Comparison of ENCODE assay signal across 12 cellular contexts in the genomic region with DNA sequence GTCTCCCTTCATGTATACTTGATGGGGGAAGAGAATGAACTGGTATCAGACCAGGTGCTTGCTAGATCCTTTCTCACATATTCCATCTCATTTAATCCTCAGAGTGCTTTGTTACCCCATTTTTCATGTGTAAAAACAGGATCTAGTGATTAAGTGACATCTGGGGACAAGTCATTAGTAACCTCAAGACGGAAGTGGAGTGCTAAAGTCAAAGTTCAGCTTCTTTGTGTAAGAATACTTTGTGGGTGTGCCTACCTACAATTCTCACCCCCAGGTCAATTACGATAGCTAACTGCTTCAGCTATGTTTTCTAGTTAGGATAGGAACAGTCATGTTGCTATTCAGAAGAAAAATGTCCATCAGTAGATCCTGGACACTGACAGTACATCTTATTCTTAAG. TPM values are rescaled to one million over a fixed set of nuclear protein-coding genes. Genes with fewer than 3 reads are reported as not detected.
A peak's percentile ranks its signal among the peaks of the same experiment; 100 is the strongest.
DNase-seq lines count a peak whose midpoint lies in the region; ATAC-seq and TF ChIP-seq lines count a peak whose summit lies in the region.
"Had no signal": no experiment of that assay in that cellular context is flagged by ENCODE, and none has a peak within 500 bp of the region (broad histone marks: within the 10 kb centered on the region; RNA-seq: fewer than 3 reads in every experiment).

No MANE protein-coding gene starts in this region.

- peak overlapping the region; percentile 47 for H3K4me3 ChIP-seq in Loucy (ENCODE audit: low read length, poor library complexity, severe bottlenecking)
- H3K4me3 ChIP-seq: uterus had no signal

- H3K27ac Mint-ChIP-seq in activated CD8-positive, alpha-beta T cell treated with anti-CD3 and anti-CD28 coated beads, Interleukin-2, amount 10 ng/mL, durations not matched to agents 7 days and 5 days: peak overlapping the region; percentile 59
- no peak overlapping the region for H3K27ac Mint-ChIP-seq in neural crest cell (ENCODE audit: unreplicated experiment)

- POLR2A ChIA-PET in activated CD8-positive, alpha-beta T cell treated with anti-CD3 and anti-CD28 coated beads, Interleukin-2, amount 10 ng/mL, durations not matched to agents 7 days and 5 days (lab: Charles Lee): no interaction called here

- H3K36me3 ChIP-seq in Loucy (ENCODE audit: insufficient read depth, low read length): no peaks in the 10 kb centered on the region
- H3K36me3 ChIP-seq: uterus had no signal

- no peaks in the 10 kb centered on the region for H3K27me3 Mint-ChIP-seq in activated CD8-positive, alpha-beta T cell treated with anti-CD3 and anti-CD28 coated beads, Interleukin-2, amount 10 ng/mL, durations not matched to agents 7 days and 5 days (ENCODE audit: low read depth)
- H3K27me3 Mint-ChIP-seq in neural crest cell (ENCODE audit: low read depth): no peaks in the 10 kb centered on the region

- no peak overlapping the region for H3K9ac ChIP-seq in Loucy (ENCODE audit: low read depth, low read length, poor library complexity, severe bottlenecking)

- no peaks in the 10 kb centered on the region for H3K27me3 ChIP-seq in Loucy (ENCODE audit: insufficient read depth, low read length, poor library complexity, severe bottlenecking)
- H3K27me3 ChIP-seq: uterus had no signal

- H2AFZ ChIP-seq in Loucy (ENCODE audit: low read length): no peak overlapping the region

- DNase-seq in GF-D8 (lab: John Stamatoyannopoulos, UW) (peak; percentile 40), neural crest cell (ENCODE audit: low read depth, low spot score) (no peak), 8988T (no peak), superior temporal gyrus (ENCODE audit: extremely low spot score) (no peak)
- no peak for DNase-seq in activated CD8-positive, alpha-beta T cell treated with anti-CD3 and anti-CD28 coated beads, Interleukin-2, amount 10 ng/mL, durations not matched to agents 7 days and 5 days
- DNase-seq: amygdala, mesenchymal stem cell, NCI-H1930, retina, uterus had no signal

- H3K36me3 Mint-ChIP-seq in activated CD8-positive, alpha-beta T cell treated with anti-CD3 and anti-CD28 coated beads, Interleukin-2, amount 10 ng/mL, durations not matched to agents 7 days and 5 days (ENCODE audit: low read depth): peaks cover 68% of the 10 kb centered on the region
- no peaks in the 10 kb centered on the region for H3K36me3 Mint-ChIP-seq in neural crest cell (ENCODE audit: low read depth)

- no peak for TF ChIP-seq CTCF in Loucy (conservative IDR thresholded peaks at IDR 0.05; ENCODE audit: low read length)
- TF ChIP-seq CTCF in neural crest cell (conservative IDR thresholded peaks at IDR 0.05): no peak

- CTCF ChIA-PET in activated CD8-positive, alpha-beta T cell treated with anti-CD3 and anti-CD28 coated beads, Interleukin-2, amount 10 ng/mL, durations not matched to agents 7 days and 5 days (lab: Charles Lee): interaction anchor here (1.5 to 2.0 kb wide), 2 partner anchors 9 to 110 kb away, joined by 6 to 10 read pairs; no protein-coding TSS in a partner anchor

- no peaks in the 10 kb centered on the region for H3K9me2 ChIP-seq in Loucy (replicated peaks; ENCODE audit: low read depth, low read length)

- H3F3A ChIP-seq in Loucy (ENCODE audit: low read depth): no peaks in the 10 kb centered on the region

- peaks cover 70% of the 10 kb centered on the region for H3K4me1 ChIP-seq in Loucy (ENCODE audit: insufficient read depth, low read length, poor library complexity, severe bottlenecking)

- H3K4me1 Mint-ChIP-seq in activated CD8-positive, alpha-beta T cell treated with anti-CD3 and anti-CD28 coated beads, Interleukin-2, amount 10 ng/mL, durations not matched to agents 7 days and 5 days (ENCODE audit: low read depth): peaks cover 64% of the 10 kb centered on the region
- H3K4me1 Mint-ChIP-seq in neural crest cell: peaks cover 46% of the 10 kb centered on the region

- ATAC-seq in activated CD8-positive, alpha-beta T cell treated with anti-CD3 and anti-CD28 coated beads, Interleukin-2, amount 10 ng/mL, durations not matched to agents 7 days and 5 days: no peak
- no peak for ATAC-seq in HG03571 (IDR thresholded peaks at IDR 0.05; ENCODE audit: unreplicated experiment)

- H3K9me3 Mint-ChIP-seq in activated CD8-positive, alpha-beta T cell treated with anti-CD3 and anti-CD28 coated beads, Interleukin-2, amount 10 ng/mL, durations not matched to agents 7 days and 5 days (ENCODE audit: insufficient read depth): no peaks in the 10 kb centered on the region
- no peaks in the 10 kb centered on the region for H3K9me3 Mint-ChIP-seq in neural crest cell

- H3K4me2 ChIP-seq in Loucy (ENCODE audit: low read depth, low read length, poor library complexity, severe bottlenecking): peak overlapping the region; percentile 97

- H3K4me3 Mint-ChIP-seq in activated CD8-positive, alpha-beta T cell treated with anti-CD3 and anti-CD28 coated beads, Interleukin-2, amount 10 ng/mL, durations not matched to agents 7 days and 5 days: no peak overlapping the region
- peak overlapping the region; percentile 22 for H3K4me3 Mint-ChIP-seq in neural crest cell

- H4K20me1 ChIP-seq in Loucy (ENCODE audit: insufficient read depth, low read length, poor library complexity, severe bottlenecking): peaks cover 84% of the 10 kb centered on the region

- no peaks in the 10 kb centered on the region for H3K9me3 ChIP-seq in Loucy (ENCODE audit: insufficient read depth, low read depth, low read length)
- H3K9me3 ChIP-seq: uterus had no signal

- H3K79me2 ChIP-seq in Loucy (ENCODE audit: insufficient read depth, low read length): peaks cover 96% of the 10 kb centered on the region

RNA-seq across cellular contexts. Expression of a gene that starts 3.1 kb away (rescaled TPM):
- total RNA-seq in activated CD8-positive, alpha-beta T cell treated with anti-CD3 and anti-CD28 coated beads, Interleukin-2, amount 10 ng/mL, durations not matched to agents 7 days and 5 days: 10 to 100 TPM; 35.1 to 36.5 TPM
- total RNA-seq in neural crest cell: 45.9 and 52.0 TPM in 2 replicates

RNA-seq across cellular contexts. Expression of a gene that starts 5.0 kb away (rescaled TPM):
- total RNA-seq in activated CD8-positive, alpha-beta T cell treated with anti-CD3 and anti-CD28 coated beads, Interleukin-2, amount 10 ng/mL, durations not matched to agents 7 days and 5 days: 100 to 1,000 TPM; 139 to 141 TPM
- 57.3 and 59.5 TPM in 2 replicates for total RNA-seq in neural crest cell
